In genomic region chr20:48760403-48760889, GRCh38 we compare ENCODE assay signal across 8 cellular contexts.
DNase-seq lines count a peak whose midpoint lies in the region; ATAC-seq and TF ChIP-seq lines count a peak whose summit lies in the region.

No MANE protein-coding gene starts in this region.

- H3K9ac ChIP-seq in BLaER1, result no peak overlapping the region; the same call in 1 of the 2 replicates
- H3K9ac ChIP-seq in liver (ENCODE audit: low read depth in 1 of 2, low read length in 2 of 2), result no peak overlapping the region
- H3K9ac ChIP-seq in Karpas-422 (ENCODE audit: low read length), result no peak overlapping the region

- H3K4me1 Mint-ChIP-seq in activated naive CD4-positive, alpha-beta T cell treated with anti-CD3 and anti-CD28 coated beads, Interleukin-2, amount 50 U/mL, for 24 hours, result peaks cover 74% of the 10 kb centered on the region

- H3K9me3 ChIP-seq in BLaER1 (peaks cover 9% of the 10 kb centered on the region), SJCRH30 (replicated peaks) (0 out of 2 replicates have a peak, but pooled peaks cover 9% of the 10 kb centered on the region), liver (ENCODE audit: control insufficient read depth in 4 of 4, low read length in 3 of 4) (peaks cover 0 to under 1% (median under 1%) of the 10 kb centered on the region in 4 donors), Karpas-422 (ENCODE audit: low read length) (peaks cover 3% of the 10 kb centered on the region)

- no peaks in the 10 kb centered on the region for H3K9me2 ChIP-seq in Karpas-422 (replicated peaks; ENCODE audit: insufficient read depth, low read length)

- H3K4me3 ChIP-seq in BLaER1, result no peak overlapping the region
- H3K4me3 ChIP-seq in SJCRH30, result no peak overlapping the region
- H3K4me3 ChIP-seq in liver (ENCODE audit: low read depth in 1 of 3, low read length in 3 of 3), result no peak overlapping the region
- no peak overlapping the region for H3K4me3 ChIP-seq in Karpas-422 (ENCODE audit: low read length)

- H3K9me3 Mint-ChIP-seq in activated naive CD4-positive, alpha-beta T cell treated with anti-CD3 and anti-CD28 coated beads, Interleukin-2, amount 50 U/mL, for 24 hours, result no peaks in the 10 kb centered on the region

- DNase-seq in SJCRH30 (no peak), substantia nigra (lab: John Stamatoyannopoulos, UW) (peak in 9 of 49 donors; percentile 7 to 48 (median 22)), Karpas-422 (no peak), NCI-H187 (lab: John Stamatoyannopoulos, UW) (no peak)

- no peaks in the 10 kb centered on the region for H3K27me3 ChIP-seq in BLaER1
- H3K27me3 ChIP-seq in SJCRH30, result no peaks in the 10 kb centered on the region
- H3K27me3 ChIP-seq in liver (ENCODE audit: control insufficient read depth in 4 of 4, insufficient read depth in 4 of 4, low read length in 3 of 4), result no peaks in the 10 kb centered on the region
- peaks cover 2% of the 10 kb centered on the region; the same call in 1 of the 2 replicates for H3K27me3 ChIP-seq in Karpas-422 (ENCODE audit: low read length)

- TF ChIP-seq RAD21 in liver (IDR thresholded peaks at IDR 0.05), result no peak

- no peaks in the 10 kb centered on the region for H3K79me2 ChIP-seq in Karpas-422 (ENCODE audit: low read length)

- peak overlapping the region; percentile 83 for H3K4me3 Mint-ChIP-seq in activated naive CD4-positive, alpha-beta T cell treated with anti-CD3 and anti-CD28 coated beads, Interleukin-2, amount 50 U/mL, for 24 hours

- WGBS in liver, result 63% methylated on average over 8 of the region's 8 CpGs

- H2AFZ ChIP-seq in Karpas-422 (ENCODE audit: low read length), result no peak overlapping the region

- H3K4me2 ChIP-seq in BLaER1 (peak overlapping the region; percentile 73), Karpas-422 (ENCODE audit: low read depth, low read length, poor library complexity, severe bottlenecking) (no peak overlapping the region)

- H3K36me3 Mint-ChIP-seq in activated naive CD4-positive, alpha-beta T cell treated with anti-CD3 and anti-CD28 coated beads, Interleukin-2, amount 50 U/mL, for 24 hours, result peaks cover 9% of the 10 kb centered on the region

- ATAC-seq in HG02759 (IDR thresholded peaks at IDR 0.05; ENCODE audit: unreplicated experiment), result peak; percentile 62

- H4K20me1 ChIP-seq in BLaER1, result no peaks in the 10 kb centered on the region
- H4K20me1 ChIP-seq in Karpas-422 (ENCODE audit: insufficient read depth, low read depth, low read length), result no peaks in the 10 kb centered on the region

- H3K36me3 ChIP-seq in BLaER1 (no peaks in the 10 kb centered on the region), SJCRH30 (peaks cover 2% of the 10 kb centered on the region; the same call in 1 of the 2 replicates), liver (ENCODE audit: control insufficient read depth in 4 of 4, insufficient read depth in 3 of 4, low read depth in 1 of 4, low read length in 3 of 4) (no peaks in the 10 kb centered on the region), Karpas-422 (ENCODE audit: insufficient read depth, low read length) (no peaks in the 10 kb centered on the region)

- no peak for TF ChIP-seq CTCF in liver (IDR thresholded peaks at IDR 0.05; ENCODE audit: low read depth, low read length, missing input control)

- peaks cover 42% of the 10 kb centered on the region for H3K4me1 ChIP-seq in BLaER1
- peaks cover 14% of the 10 kb centered on the region for H3K4me1 ChIP-seq in SJCRH30
- H3K4me1 ChIP-seq in liver (ENCODE audit: control insufficient read depth in 4 of 4, insufficient read depth in 4 of 4, low read length in 3 of 4), result no peaks in the 10 kb centered on the region
- no peaks in the 10 kb centered on the region for H3K4me1 ChIP-seq in Karpas-422 (ENCODE audit: low read length)

- peak overlapping the region; percentile 97 for H3K27ac Mint-ChIP-seq in activated naive CD4-positive, alpha-beta T cell treated with anti-CD3 and anti-CD28 coated beads, Interleukin-2, amount 50 U/mL, for 24 hours

- no peaks in the 10 kb centered on the region for H3K27me3 Mint-ChIP-seq in activated naive CD4-positive, alpha-beta T cell treated with anti-CD3 and anti-CD28 coated beads, Interleukin-2, amount 50 U/mL, for 24 hours

- H3K27ac ChIP-seq in BLaER1 (peak overlapping the region; percentile 32; the same call in 1 of the 2 replicates), SJCRH30 (0 out of 2 replicates have a peak overlapping the region, but pooled peaks have one; percentile 4), liver (ENCODE audit: low read depth in 1 of 2, low read length in 2 of 2) (peak overlapping the region; percentile 60 to 76), substantia nigra (ENCODE audit: low read depth, low read length, poor library complexity, severe bottlenecking) (peak overlapping the region; percentile 54), Karpas-422 (ENCODE audit: low read length) (no peak overlapping the region)

TF ChIP-seq in liver, 16 proteins besides CTCF, POLR2A, EP300 and RAD21:
- TF ChIP-seq REST (IDR thresholded peaks at IDR 0.05), result no peak
- TF ChIP-seq TAF1 (conservative IDR thresholded peaks at IDR 0.05), result no peak
- TF ChIP-seq GABPA (IDR thresholded peaks at IDR 0.05 in 1 of 2, conservative IDR thresholded peaks at IDR 0.05 in 1 of 2), result no peak
- TF ChIP-seq HNF4G (IDR thresholded peaks at IDR 0.05), result no peak
- no peak for TF ChIP-seq ZBTB33 (IDR thresholded peaks at IDR 0.05)
